In the genomic region with DNA sequence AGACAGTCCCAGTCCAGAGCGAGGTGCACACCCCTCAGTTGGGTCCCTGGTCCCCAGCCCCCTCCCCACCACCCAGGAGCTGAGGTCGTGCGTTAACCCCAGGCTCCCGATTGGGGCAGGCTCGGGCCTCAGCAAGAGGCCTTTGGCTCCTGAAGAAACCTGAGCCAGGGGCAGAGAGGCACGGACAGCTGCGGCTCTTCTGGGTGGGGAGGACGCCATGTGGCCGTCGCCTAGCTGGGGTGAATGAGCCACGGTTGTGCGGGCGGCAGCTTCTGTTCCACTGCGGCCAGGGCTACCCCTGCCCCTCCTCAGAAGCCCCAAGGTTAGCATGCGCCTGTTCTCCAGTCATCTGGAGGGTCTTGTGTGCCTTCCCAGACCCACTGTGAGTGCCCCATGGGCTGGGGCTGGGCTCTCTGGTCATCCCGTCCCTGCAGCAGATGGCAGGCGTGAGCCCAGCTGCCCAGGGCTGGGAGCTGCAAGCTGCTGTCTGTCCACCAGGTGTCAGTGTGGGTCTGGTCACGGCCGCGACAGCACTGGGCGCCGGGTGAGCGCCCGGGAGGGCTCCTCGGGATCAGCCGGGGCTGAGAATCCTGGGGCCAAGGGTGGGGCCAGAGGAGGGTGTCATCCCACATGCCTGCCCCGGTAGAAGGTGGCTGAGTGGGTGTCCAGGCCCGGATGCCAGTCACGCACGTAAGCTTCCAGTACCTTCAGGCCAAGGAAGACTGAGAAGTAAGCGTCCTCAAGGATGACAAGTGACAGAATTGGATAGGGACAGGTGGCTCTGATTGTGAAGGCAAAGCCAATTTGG, we compare ENCODE assay signal across 8 cellular contexts. TPM values are rescaled to one million over a fixed set of nuclear protein-coding genes. Genes with fewer than 3 reads are reported as not detected.
DNase-seq lines count a peak whose midpoint lies in the region; ATAC-seq and TF ChIP-seq lines count a peak whose summit lies in the region.

No MANE protein-coding gene starts in this region.

- H3K27ac ChIP-seq in prostate gland: no peak overlapping the region

- POLR2A ChIA-PET in AG04449 (lab: Yijun Ruan, JAX): no interaction called here

- H3K4me3 ChIP-seq in AG04449 (ENCODE audit: low read depth, low read length): no peak overlapping the region
- H3K4me3 ChIP-seq in prostate gland: no peak overlapping the region

- TF ChIP-seq CTCF in AG04449 (IDR thresholded peaks at IDR 0.05; ENCODE audit: insufficient read depth, low read length, missing control alignments) (peak; percentile 92), prostate gland (IDR thresholded peaks at IDR 0.05) (peak in 3 of 4 experiments; percentile 25 to 78 (median 75))

- ATAC-seq in GM18511 (IDR thresholded peaks at IDR 0.05; ENCODE audit: unreplicated experiment) (peak; percentile 72), HG03439 (IDR thresholded peaks at IDR 0.05; ENCODE audit: unreplicated experiment) (peak; percentile 58), Right ventricle myocardium superior (ENCODE audit: poor library complexity) (peak; percentile 91)

- WGBS in prostate gland: 41% methylated on average over 5 of the region's 31 CpGs

- H3K4me3 Mint-ChIP-seq in activated naive CD4-positive, alpha-beta T cell treated with anti-CD3 and anti-CD28 coated beads, Interleukin-2, amount 10 ng/mL, durations not matched to agents 7 days and 5 days: no peak overlapping the region

- H3K27me3 Mint-ChIP-seq in activated naive CD4-positive, alpha-beta T cell treated with anti-CD3 and anti-CD28 coated beads, Interleukin-2, amount 10 ng/mL, durations not matched to agents 7 days and 5 days: peaks cover 10% of the 10 kb centered on the region

- H3K9me3 ChIP-seq in prostate gland: no peaks in the 10 kb centered on the region

- H3K4me1 Mint-ChIP-seq in activated naive CD4-positive, alpha-beta T cell treated with anti-CD3 and anti-CD28 coated beads, Interleukin-2, amount 10 ng/mL, durations not matched to agents 7 days and 5 days: no peaks in the 10 kb centered on the region

- no peaks in the 10 kb centered on the region for H3K36me3 ChIP-seq in prostate gland

- H3K4me1 ChIP-seq in prostate gland (replicated peaks): no peaks in the 10 kb centered on the region

- intact Hi-C loops in Right ventricle myocardium superior (cut with DNase I): no loop called here
- intact Hi-C loops in prostate gland (cut with DNase I): loop anchor here (5.0 kb wide), 1 partner anchor 128 kb away; no protein-coding TSS in a partner anchor

- no peak for DNase-seq in AG04449 (ENCODE audit: low read depth, low spot score)
- DNase-seq in SK-N-DZ (ENCODE audit: low spot score): peak; percentile 68
- DNase-seq in activated naive CD4-positive, alpha-beta T cell treated with anti-CD3 and anti-CD28 coated beads, Interleukin-2, amount 10 ng/mL, durations not matched to agents 7 days and 5 days: peak; percentile 68
- peak; percentile 77 for DNase-seq in Right ventricle myocardium superior
- peak; percentile 32 for DNase-seq in prostate gland (ENCODE audit: low spot score)
- no peak for DNase-seq in DMS79 treated with DMSO at 0.1 percent for 48 hours (lab: John Stamatoyannopoulos, UW)

- no peaks in the 10 kb centered on the region for H3K36me3 Mint-ChIP-seq in activated naive CD4-positive, alpha-beta T cell treated with anti-CD3 and anti-CD28 coated beads, Interleukin-2, amount 10 ng/mL, durations not matched to agents 7 days and 5 days

- H3K9me3 Mint-ChIP-seq in activated naive CD4-positive, alpha-beta T cell treated with anti-CD3 and anti-CD28 coated beads, Interleukin-2, amount 10 ng/mL, durations not matched to agents 7 days and 5 days: no peaks in the 10 kb centered on the region

- no peak overlapping the region for H3K27ac Mint-ChIP-seq in activated naive CD4-positive, alpha-beta T cell treated with anti-CD3 and anti-CD28 coated beads, Interleukin-2, amount 10 ng/mL, durations not matched to agents 7 days and 5 days

- TF ChIP-seq POLR2A in prostate gland (IDR thresholded peaks at IDR 0.05): no peak

- CTCF ChIA-PET in AG04449 (lab: Yijun Ruan, JAX): interaction anchor here (0.6 to 4.8 kb wide), 31 partner anchors 9 to 551 kb away, joined by 3 to 107 read pairs (median 4); partner anchors contain the start of gene HAUS7
- CTCF ChIA-PET in activated naive CD4-positive, alpha-beta T cell treated with anti-CD3 and anti-CD28 coated beads, Interleukin-2, amount 10 ng/mL, durations not matched to agents 7 days and 5 days (lab: Charles Lee): interaction anchor here (0.6 to 4.0 kb wide), 26 partner anchors 9 to 507 kb away, joined by 3 to 53 read pairs (median 4); partner anchors contain the start of genes DUSP9 and HAUS7

- no peaks in the 10 kb centered on the region for H3K27me3 ChIP-seq in prostate gland (replicated peaks; ENCODE audit: insufficient read depth)

RNA-seq across cellular contexts. Expression of gene ATP2B3, which starts 21.9 kb away (rescaled TPM):
- 0.95 and 1.1 TPM in 2 replicates for polyA plus RNA-seq in SK-N-DZ (2014; cell fraction: cytosol; rRNA removed)
- polyA plus RNA-seq in SK-N-DZ (2014; cell fraction: nucleus; rRNA removed): 1.5 and 6.9 TPM in 2 replicates
- not detected for total RNA-seq in Right ventricle myocardium superior
- total RNA-seq in prostate gland: under 1 TPM in 1 of 2 donors, not detected in 1; 0.85 TPM

RNA-seq across cellular contexts. Expression of gene BGN, which starts 44.6 kb away (rescaled TPM):
- polyA plus RNA-seq in SK-N-DZ (2014; cell fraction: cytosol; rRNA removed): 0.13 TPM in 2 replicates
- polyA plus RNA-seq in SK-N-DZ (2014; cell fraction: nucleus; rRNA removed): 0.72 TPM in 1 of 2 replicates, not detected in the other
- total RNA-seq in Right ventricle myocardium superior (35.3 TPM), prostate gland (100 to 1,000 TPM in 1 of 2 donors, 10 to 100 TPM in 1; 16.9 to 174 TPM)

RNA-seq across cellular contexts. Expression of gene CCNQ, which starts 59.6 kb away (rescaled TPM):
- 22.2 and 23.4 TPM in 2 replicates for polyA plus RNA-seq in SK-N-DZ (2014; cell fraction: cytosol; rRNA removed)
- polyA plus RNA-seq in SK-N-DZ (2014; cell fraction: nucleus; rRNA removed): 21.4 and 21.8 TPM in 2 replicates
- 40.7 TPM for total RNA-seq in Right ventricle myocardium superior
- total RNA-seq in prostate gland: 10 to 100 TPM; 33.8 to 55.9 TPM

Comparison
In these comparisons a context has a peak if more than half of its experiments do, and no peak if none do; other contexts are left out.
1. DNase-seq: peak in SK-N-DZ (single experiment), activated naive CD4-positive, alpha-beta T cell treated with anti-CD3 and anti-CD28 coated beads, Interleukin-2, amount 10 ng/mL, durations not matched to agents 7 days and 5 days (single experiment), Right ventricle myocardium superior (single experiment) and prostate gland (single experiment); none in AG04449 (single experiment) and DMS79 treated with DMSO at 0.1 percent for 48 hours (single experiment).
2. Peak in every context shown above with its lines, with median percentiles within 50 percentile points of each other: ATAC-seq.